In genomic region chr11:45848654-45849081, GRCh38 we compare ENCODE assay signal across 8 cellular contexts. TPM values are rescaled to one million over a fixed set of nuclear protein-coding genes. Genes with fewer than 3 reads are reported as not detected.
DNase-seq lines count a peak whose midpoint lies in the region; ATAC-seq and TF ChIP-seq lines count a peak whose summit lies in the region.

No MANE protein-coding gene starts in this region.

- WGBS in lung, 2 donors = 53 to 87% methylated on average over 8 of the region's 8 CpGs
- 43% methylated on average over 8 of the region's 8 CpGs; no CpG with 5 or more reads in 1 of the 2 donors for WGBS in transverse colon (ENCODE audit: low coverage in 1 of 2), 2 donors

- H3K4me3 ChIP-seq in astrocyte of the cerebellum (ENCODE audit: low read depth, low read length) = peak overlapping the region; percentile 58
- H3K4me3 ChIP-seq in lung = no peak overlapping the region
- H3K4me3 ChIP-seq in transverse colon = peak overlapping the region in 3 of 4 donors; percentile 60 to 88 (median 81)

- no peak for TF ChIP-seq POLR2A in transverse colon (IDR thresholded peaks at IDR 0.05)

- H3K27ac ChIP-seq in lung (ENCODE audit: low read depth in 1 of 2, low read length in 1 of 2) (peak overlapping the region; percentile 99 to 100), transverse colon (peak overlapping the region; percentile 93 to 97 (median 96))

- H3K27me3 Mint-ChIP-seq in activated naive CD4-positive, alpha-beta T cell treated with anti-CD3 and anti-CD28 coated beads for 36 hours (ENCODE audit: low read depth) = no peaks in the 10 kb centered on the region

- H3K9me3 ChIP-seq in lung (ENCODE audit: control insufficient read depth in 2 of 2, insufficient read depth in 1 of 2, low read length in 1 of 2) (no peaks in the 10 kb centered on the region), transverse colon (no peaks in the 10 kb centered on the region)

- peaks cover 1% of the 10 kb centered on the region for H3K36me3 Mint-ChIP-seq in activated naive CD4-positive, alpha-beta T cell treated with anti-CD3 and anti-CD28 coated beads for 36 hours (ENCODE audit: low read depth)

- peak overlapping the region; percentile 78 for H3K4me3 Mint-ChIP-seq in activated naive CD4-positive, alpha-beta T cell treated with anti-CD3 and anti-CD28 coated beads for 36 hours

- no peak for TF ChIP-seq EP300 in transverse colon (IDR thresholded peaks at IDR 0.05; ENCODE audit: low read depth)

- TF ChIP-seq CTCF in astrocyte of the cerebellum (IDR thresholded peaks at IDR 0.05; ENCODE audit: low read depth, low read length, missing control alignments) = no peak
- no peak for TF ChIP-seq CTCF in lung (IDR thresholded peaks at IDR 0.05; ENCODE audit: control extremely low read depth, extremely low read depth)
- TF ChIP-seq CTCF in transverse colon (IDR thresholded peaks at IDR 0.05) = no peak

- in situ Hi-C loops in astrocyte of the cerebellum (cut with HindIII; ENCODE audit: low sequenced_read_pairs) (no loop called here), transverse colon (cut with MboI; ENCODE audit: low pct_ligation_motif_present in 1 of 4, low pct_unique_long_range_greater_than_20kb in 1 of 4, low sequenced_read_pairs in 3 of 4) (no loop called here)

- CTCF ChIA-PET in activated naive CD4-positive, alpha-beta T cell treated with anti-CD3 and anti-CD28 coated beads for 36 hours (lab: Charles Lee) = no interaction called here

- peaks cover 15 to 24% of the 10 kb centered on the region in 2 donors for H3K4me1 ChIP-seq in lung (ENCODE audit: control insufficient read depth in 2 of 2, insufficient read depth in 2 of 2, low read length in 2 of 2)
- H3K4me1 ChIP-seq in transverse colon = peaks cover 17 to 74% (median 40%) of the 10 kb centered on the region in 4 donors

- H3K36me3 ChIP-seq in lung (ENCODE audit: control insufficient read depth in 2 of 2, insufficient read depth in 2 of 2, low read length in 2 of 2) (no peaks in the 10 kb centered on the region), transverse colon (no peaks in the 10 kb centered on the region)

- intact Hi-C loops in activated naive CD4-positive, alpha-beta T cell treated with anti-CD3 and anti-CD28 coated beads for 36 hours (cut with micrococcal nuclease) = loop anchor here (1.0 to 10.0 kb wide), 3 partner anchors 161 to 1281 kb away; partner anchors contain the start of genes ATG13, CD82 and HARBI1
- intact Hi-C loops in transverse colon (cut with DNase I; ENCODE audit: low total_unique reads) = no loop called here

- DNase-seq in activated naive CD4-positive, alpha-beta T cell treated with anti-CD3 and anti-CD28 coated beads for 36 hours = no peak
- no peak for DNase-seq in activated naive CD4-positive, alpha-beta T cell treated with anti-CD3 and anti-CD28 coated beads, Interleukin-2, amount 50 U/mL, for 16 hours
- DNase-seq in astrocyte of the cerebellum (ENCODE audit: low read depth) (no peak), lung (ENCODE audit: low spot score) (peak; percentile 53), transverse colon (no peak), glomerular visceral epithelial cell (ENCODE audit: extremely low spot score) (no peak)
- no peak for DNase-seq in central memory CD4-positive, alpha-beta T cell

- H3K27ac Mint-ChIP-seq in activated naive CD4-positive, alpha-beta T cell treated with anti-CD3 and anti-CD28 coated beads for 36 hours = no peak overlapping the region

- H3K27me3 ChIP-seq in lung (ENCODE audit: control insufficient read depth, insufficient read depth) (no peaks in the 10 kb centered on the region), transverse colon (no peaks in the 10 kb centered on the region)

- ATAC-seq in lung (ENCODE audit: insufficient read depth, low FRiP score) (no peak), HG02623 (IDR thresholded peaks at IDR 0.05; ENCODE audit: unreplicated experiment) (no peak)

- no peaks in the 10 kb centered on the region for H3K9me3 Mint-ChIP-seq in activated naive CD4-positive, alpha-beta T cell treated with anti-CD3 and anti-CD28 coated beads for 36 hours

- peaks cover 46% of the 10 kb centered on the region for H3K4me1 Mint-ChIP-seq in activated naive CD4-positive, alpha-beta T cell treated with anti-CD3 and anti-CD28 coated beads for 36 hours (ENCODE audit: low read depth)

RNA-seq across cellular contexts. Expression of gene CRY2, which starts 1.4 kb away (rescaled TPM):
- total RNA-seq in activated naive CD4-positive, alpha-beta T cell treated with anti-CD3 and anti-CD28 coated beads for 36 hours = 10 to 100 TPM; 13.9 to 16.2 TPM
- total RNA-seq in lung (10 to 100 TPM; 51.5 to 55.0 TPM), transverse colon (10 to 100 TPM; 42.2 to 73.6 (median 50.2) TPM)
- 10 to 100 TPM; 16.2 to 16.9 TPM for polyA plus RNA-seq in lung

RNA-seq across cellular contexts. Expression of gene MAPK8IP1, which starts 36.8 kb away (rescaled TPM):
- under 1 TPM; 0.22 to 0.57 TPM for total RNA-seq in activated naive CD4-positive, alpha-beta T cell treated with anti-CD3 and anti-CD28 coated beads for 36 hours
- total RNA-seq in lung (10 to 100 TPM in 1 of 2 donors, 1 to 10 TPM in 1; 5.1 to 15.4 TPM), transverse colon (10 to 100 TPM in 1 of 4 donors, 1 to 10 TPM in 3; 1.9 to 11.1 (median 2.6) TPM)
- polyA plus RNA-seq in lung = 1 to 10 TPM; 4.7 to 6.3 TPM

RNA-seq across cellular contexts. Expression of gene SLC35C1, which starts 43.7 kb away (rescaled TPM):
- 1 to 10 TPM; 5.6 to 6.5 TPM for total RNA-seq in activated naive CD4-positive, alpha-beta T cell treated with anti-CD3 and anti-CD28 coated beads for 36 hours
- total RNA-seq in lung = 10 to 100 TPM in 1 of 2 donors, 1 to 10 TPM in 1; 5.4 to 27.2 TPM
- 10 to 100 TPM; 21.1 to 35.9 TPM for polyA plus RNA-seq in lung
- total RNA-seq in transverse colon = 10 to 100 TPM; 28.8 to 62.3 (median 44.4) TPM

RNA-seq across cellular contexts. Expression of gene FREY1, which starts 58.4 kb away (rescaled TPM):
- under 1 TPM; 0.32 to 0.76 TPM for total RNA-seq in activated naive CD4-positive, alpha-beta T cell treated with anti-CD3 and anti-CD28 coated beads for 36 hours
- total RNA-seq in lung (under 1 TPM; 0.51 to 0.67 TPM), transverse colon (1 to 10 TPM in 1 of 4 donors, under 1 TPM in 1, not detected in 2; 0.82 to 2.7 TPM)
- under 1 TPM; 0.15 to 0.28 TPM for polyA plus RNA-seq in lung
